Comparison of ENCODE assay signal across 2 cellular contexts in the genomic region with DNA sequence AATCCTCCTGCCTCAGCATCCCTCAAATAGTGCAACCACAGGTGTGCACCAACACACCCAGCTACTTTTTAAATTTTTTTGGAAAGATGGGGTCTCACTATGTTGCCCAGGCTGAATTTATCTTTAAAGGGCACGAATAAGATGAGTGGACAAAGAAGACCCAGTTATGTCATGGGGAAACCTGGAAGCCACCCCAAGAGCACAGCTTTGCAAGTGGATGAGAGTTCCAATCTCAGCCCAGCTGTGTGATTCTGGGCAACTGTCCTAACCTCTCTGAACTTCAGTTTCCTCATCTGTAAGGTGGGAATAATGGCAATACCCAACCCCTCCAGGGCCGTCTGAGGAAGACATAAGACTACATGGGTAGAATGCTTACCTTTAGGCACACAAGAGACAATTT.
TF ChIP-seq lines count a peak whose summit lies in the region.

No MANE protein-coding gene starts in this region.

TF ChIP-seq in HEK293, 187 proteins besides CTCF, POLR2A, EP300 and RAD21:
- TF ChIP-seq ZNF121 (tag by site-specific recombination; IDR thresholded peaks at IDR 0.05) (peak; percentile 63; the same call in 1 of the 2 replicates), ZBTB48 (tag by site-specific recombination; IDR thresholded peaks at IDR 0.05) (no peak), ZNF768 (tag by site-specific recombination; IDR thresholded peaks at IDR 0.05) (peak; percentile 78; the same call in 1 of the 2 replicates)

TF ChIP-seq in K562, 482 proteins besides CTCF, POLR2A, EP300 and RAD21:
- TF ChIP-seq BCOR (IDR thresholded peaks at IDR 0.05) (peak; percentile 94), HDGF (IDR thresholded peaks at IDR 0.05) (no peak), ZSCAN32 (CRISPR knock-in tag; IDR thresholded peaks at IDR 0.05) (no peak), HDAC2 (IDR thresholded peaks at IDR 0.05) (peak; percentile 50; the same call in 1 of the 2 replicates), PTBP1 (IDR thresholded peaks at IDR 0.05; ENCODE audit: low read depth, low read length) (0 out of 2 replicates have a peak, but pooled peaks have one; percentile 70), KDM1A (IDR thresholded peaks at IDR 0.05) (peak; percentile 67 to 83), KDM4B (IDR thresholded peaks at IDR 0.05; ENCODE audit: borderline replicate concordance in 2 of 2, low read depth in 1 of 2) (no peak), SRSF7 (optimal IDR thresholded peaks at IDR 0.05; ENCODE audit: low read depth, low read length) (no peak), SMARCA5 (IDR thresholded peaks at IDR 0.05) (peak; percentile 83), RBM25 (IDR thresholded peaks at IDR 0.05; ENCODE audit: low read depth, low read length, severe bottlenecking) (peak; percentile 95), ZNF121 (CRISPR knock-in tag; conservative IDR thresholded peaks at IDR 0.05) (peak; percentile 97), ZFP36 (IDR thresholded peaks at IDR 0.05; ENCODE audit: low read depth, low read length, partially characterized antibody) (peak; percentile 81), ADNP (tag; IDR thresholded peaks at IDR 0.05) (peak; percentile 61; the same call in 1 of the 2 replicates)
- TF ChIP-seq, protein P1, sequence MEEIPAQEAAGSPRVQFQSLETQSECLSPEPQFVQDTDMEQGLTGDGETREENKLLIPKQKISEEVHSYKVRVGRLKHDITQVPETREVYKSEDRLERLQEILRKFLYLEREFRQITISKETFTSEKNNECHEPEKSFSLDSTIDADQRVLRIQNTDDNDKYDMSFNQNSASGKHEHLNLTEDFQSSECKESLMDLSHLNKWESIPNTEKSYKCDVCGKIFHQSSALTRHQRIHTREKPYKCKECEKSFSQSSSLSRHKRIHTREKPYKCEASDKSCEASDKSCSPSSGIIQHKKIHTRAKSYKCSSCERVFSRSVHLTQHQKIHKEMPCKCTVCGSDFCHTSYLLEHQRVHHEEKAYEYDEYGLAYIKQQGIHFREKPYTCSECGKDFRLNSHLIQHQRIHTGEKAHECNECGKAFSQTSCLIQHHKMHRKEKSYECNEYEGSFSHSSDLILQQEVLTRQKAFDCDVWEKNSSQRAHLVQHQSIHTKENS (CRISPR knock-in tag; IDR thresholded peaks at IDR 0.05), result no peak
- TF ChIP-seq, protein P2, sequence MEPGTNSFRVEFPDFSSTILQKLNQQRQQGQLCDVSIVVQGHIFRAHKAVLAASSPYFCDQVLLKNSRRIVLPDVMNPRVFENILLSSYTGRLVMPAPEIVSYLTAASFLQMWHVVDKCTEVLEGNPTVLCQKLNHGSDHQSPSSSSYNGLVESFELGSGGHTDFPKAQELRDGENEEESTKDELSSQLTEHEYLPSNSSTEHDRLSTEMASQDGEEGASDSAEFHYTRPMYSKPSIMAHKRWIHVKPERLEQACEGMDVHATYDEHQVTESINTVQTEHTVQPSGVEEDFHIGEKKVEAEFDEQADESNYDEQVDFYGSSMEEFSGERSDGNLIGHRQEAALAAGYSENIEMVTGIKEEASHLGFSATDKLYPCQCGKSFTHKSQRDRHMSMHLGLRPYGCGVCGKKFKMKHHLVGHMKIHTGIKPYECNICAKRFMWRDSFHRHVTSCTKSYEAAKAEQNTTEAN (CRISPR knock-in tag; IDR thresholded peaks at IDR 0.05), result no peak
